Comparison of ENCODE assay signal across 22 cellular contexts in the genomic region with DNA sequence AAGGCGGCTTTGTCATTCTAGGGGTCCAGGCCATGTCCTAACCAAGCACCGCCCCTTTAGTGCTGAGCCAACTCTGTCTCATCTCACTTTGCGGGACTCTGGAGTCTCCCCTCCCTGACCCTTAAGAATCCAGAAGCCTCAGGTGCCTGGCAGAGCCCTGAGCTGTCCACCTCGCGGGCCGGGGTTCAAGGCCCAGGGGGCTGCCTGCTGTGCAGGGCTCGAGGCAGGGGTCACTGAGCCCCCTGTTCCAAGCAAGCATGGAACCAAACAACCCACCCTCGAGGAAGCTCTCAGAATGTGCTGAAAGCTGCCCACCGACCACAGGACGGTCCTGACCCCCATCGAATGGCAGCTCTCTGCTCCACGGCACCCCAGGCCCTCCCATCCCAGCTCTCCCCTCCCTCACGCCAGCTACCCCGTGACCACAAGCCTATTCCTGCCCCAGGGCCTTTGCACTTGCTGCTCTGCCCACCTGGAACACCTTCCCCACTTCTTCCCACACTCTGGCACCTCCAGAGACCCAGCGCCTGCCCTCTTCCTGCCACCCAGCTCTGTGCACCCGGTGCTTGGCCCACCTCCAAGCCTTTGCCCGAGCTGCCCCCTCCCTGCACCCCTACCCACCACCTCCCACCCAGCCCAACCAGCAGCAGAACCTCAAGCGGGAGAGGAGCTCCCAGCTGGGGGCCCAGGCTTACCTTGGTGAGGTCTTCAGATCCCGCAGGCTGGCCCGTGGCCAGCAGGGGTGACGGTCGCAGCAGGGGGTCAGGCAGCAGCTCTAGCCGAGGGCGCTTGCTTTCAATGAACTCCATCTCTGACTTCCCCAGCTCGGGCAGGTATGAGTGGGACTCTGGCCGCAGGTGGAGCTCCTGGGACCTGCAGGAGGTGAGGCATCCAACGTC.
"Had no signal": no experiment of that assay in that cellular context is flagged by ENCODE, and none has a peak within 500 bp of the region (broad histone marks: within the 10 kb centered on the region; RNA-seq: fewer than 3 reads in every experiment).

No MANE protein-coding gene starts in this region.

- ATAC-seq: naive thymus-derived CD4-positive, alpha-beta T cell; psoas muscle; right lobe of liver; stimulated activated effector memory CD8-positive, alpha-beta T cell treated with anti-CD3 and anti-CD28 coated beads, Interleukin-12 subunit alpha, Interleukin-12 subunit beta, amount 100 ng/mL, for 72 hours had no signal

- DNase-seq: activated CD4-positive, alpha-beta T cell treated with anti-CD3 and anti-CD28 coated beads for 1 hour; activated CD8-positive, alpha-beta memory T cell treated with anti-CD3 and anti-CD28 coated beads for 24 hours; activated CD8-positive, alpha-beta memory T cell treated with anti-CD3 and anti-CD28 coated beads, Interleukin-2, amount 50 U/mL, for 48 hours; activated gamma-delta T cell; activated naive CD8-positive, alpha-beta T cell treated with anti-CD3 and anti-CD28 coated beads for 36 hours; central memory CD4-positive, alpha-beta T cell; cortex of kidney; head of caudate nucleus; kidney glomerular epithelial cell; mesendoderm; naive thymus-derived CD4-positive, alpha-beta T cell; small intestine; stimulated activated CD4-positive, alpha-beta T cell treated with anti-CD3 and anti-CD28 coated beads, Interleukin-4, amount 100 ng/mL, for 24 hours had no signal

- H3K9me3 Mint-ChIP-seq: activated naive CD8-positive, alpha-beta T cell treated with anti-CD3 and anti-CD28 coated beads for 36 hours; brain; stimulated activated effector memory CD8-positive, alpha-beta T cell treated with anti-CD3 and anti-CD28 coated beads, Interleukin-12 subunit alpha, Interleukin-12 subunit beta, amount 100 ng/mL, for 72 hours; T-helper 1 cell treated with Interleukin-12 subunit alpha and Interleukin-12 subunit beta and Interleukin-4 antibody, amounts not matched to agents 30 μg/mL and 1 μg/mL, for 36 hours had no signal

- H3K27me3 Mint-ChIP-seq: activated naive CD8-positive, alpha-beta T cell treated with anti-CD3 and anti-CD28 coated beads for 36 hours; brain; naive thymus-derived CD4-positive, alpha-beta T cell had no signal

- H3K27ac Mint-ChIP-seq: activated naive CD8-positive, alpha-beta T cell treated with anti-CD3 and anti-CD28 coated beads for 36 hours; T-helper 1 cell treated with Interleukin-12 subunit alpha and Interleukin-12 subunit beta and Interleukin-4 antibody, amounts not matched to agents 30 μg/mL and 1 μg/mL, for 36 hours had no signal

- H3K27me3 ChIP-seq: ovary, right lobe of liver, upper lobe of left lung had no signal

- H3K27ac ChIP-seq: ovary, psoas muscle, right lobe of liver, thoracic aorta, VCaP had no signal

- H3K4me3 Mint-ChIP-seq: activated naive CD8-positive, alpha-beta T cell treated with anti-CD3 and anti-CD28 coated beads for 36 hours; brain; naive thymus-derived CD4-positive, alpha-beta T cell; stimulated activated effector memory CD8-positive, alpha-beta T cell treated with anti-CD3 and anti-CD28 coated beads, Interleukin-12 subunit alpha, Interleukin-12 subunit beta, amount 100 ng/mL, for 72 hours; T-helper 1 cell treated with Interleukin-12 subunit alpha and Interleukin-12 subunit beta and Interleukin-4 antibody, amounts not matched to agents 30 μg/mL and 1 μg/mL, for 36 hours had no signal

- H3K9me3 ChIP-seq: ovary, psoas muscle, right lobe of liver, thoracic aorta, upper lobe of left lung had no signal

- H3K36me3 ChIP-seq: ovary had no signal

- H3K4me3 ChIP-seq: ovary, psoas muscle, right lobe of liver, thoracic aorta, upper lobe of left lung had no signal
